ENCODE assay signal across 10 cellular contexts in the genomic region with DNA sequence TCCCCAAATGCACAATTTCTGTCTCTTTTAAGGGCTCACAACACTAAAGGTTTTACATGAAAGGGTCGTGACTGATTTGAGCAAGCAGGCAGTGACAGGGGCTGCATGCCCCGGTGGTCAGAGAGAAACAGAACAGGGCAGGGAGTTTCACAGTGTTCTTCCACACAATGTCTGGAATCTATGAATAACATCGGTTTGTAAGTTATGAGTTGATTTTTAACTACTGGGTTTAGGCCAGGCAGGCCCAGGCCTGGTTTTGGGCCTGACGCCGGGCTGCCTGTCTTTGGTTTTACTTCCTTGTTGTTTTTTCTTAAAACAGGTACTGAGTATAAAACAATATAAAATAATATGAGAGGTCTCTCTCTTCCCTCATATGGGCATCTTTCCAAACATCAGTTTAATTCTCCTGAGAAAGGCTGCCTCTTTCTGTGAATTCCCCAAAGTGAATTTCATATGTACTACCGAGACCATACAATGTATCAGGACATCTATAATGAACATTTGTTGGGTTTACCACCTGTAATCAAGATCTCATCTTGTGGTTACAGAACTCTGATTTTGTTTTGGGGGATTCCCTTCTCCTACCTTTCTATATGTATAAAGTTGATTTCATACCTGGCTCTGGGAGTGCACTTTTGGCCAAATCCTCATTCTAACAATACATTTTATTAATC.
A peak's percentile ranks its signal among the peaks of the same experiment; 100 is the strongest.
DNase-seq lines count a peak whose midpoint lies in the region; ATAC-seq, FAIRE-seq and TF ChIP-seq lines count a peak whose summit lies in the region.
"Had no signal": no experiment of that assay in that cellular context is flagged by ENCODE, and none has a peak within 500 bp of the region (broad histone marks: within the 10 kb centered on the region; RNA-seq: fewer than 3 reads in every experiment).

No MANE protein-coding gene starts in this region.

- peaks cover 20% of the 10 kb centered on the region for H3K4me1 Mint-ChIP-seq in activated naive CD8-positive, alpha-beta T cell treated with anti-CD3 and anti-CD28 coated beads for 36 hours
- H3K4me1 Mint-ChIP-seq in nephron: peaks cover 11% of the 10 kb centered on the region

- ATAC-seq in HG02642 (IDR thresholded peaks at IDR 0.05; ENCODE audit: poor library complexity, unreplicated experiment) (peak; percentile 45), GM21717 (IDR thresholded peaks at IDR 0.05; ENCODE audit: unreplicated experiment) (no peak)

- no peak for TF ChIP-seq CTCF in nephron (IDR thresholded peaks at IDR 0.05; ENCODE audit: unreplicated experiment in 3 of 3)

- H3K4me3 Mint-ChIP-seq in activated naive CD8-positive, alpha-beta T cell treated with anti-CD3 and anti-CD28 coated beads for 36 hours: no peak overlapping the region
- H3K4me3 Mint-ChIP-seq in nephron: peak overlapping the region; percentile 43 to 79 (median 47)

- DNase-seq in GM12892 (ENCODE audit: insufficient read length): no peak
- no peak for DNase-seq in activated naive CD8-positive, alpha-beta T cell treated with anti-CD3 and anti-CD28 coated beads for 36 hours
- DNase-seq in NCI-H748 (lab: John Stamatoyannopoulos, UW; ENCODE audit: unreplicated experiment): no peak
- DNase-seq in posterior cingulate gyrus: no peak
- no peak for DNase-seq in medulla oblongata (ENCODE audit: extremely low spot score)
- DNase-seq: NCI-H1092; stimulated activated naive CD4-positive, alpha-beta T cell had no signal

- TF ChIP-seq POLR2A in GM12892 (IDR thresholded peaks at IDR 0.05; ENCODE audit: low read depth, low read length): no peak

- intact Hi-C loops in posterior cingulate gyrus (cut with DNase I): no loop called here

- no peaks in the 10 kb centered on the region for H3K36me3 Mint-ChIP-seq in activated naive CD8-positive, alpha-beta T cell treated with anti-CD3 and anti-CD28 coated beads for 36 hours
- H3K36me3 Mint-ChIP-seq in nephron (ENCODE audit: low read depth): no peaks in the 10 kb centered on the region

- H3K9me3 Mint-ChIP-seq in activated naive CD8-positive, alpha-beta T cell treated with anti-CD3 and anti-CD28 coated beads for 36 hours: peaks cover under 1% of the 10 kb centered on the region
- H3K9me3 Mint-ChIP-seq in nephron: no peaks in the 10 kb centered on the region

- peak; percentile 87 for FAIRE-seq in GM12892 (lab: Jason Lieb, UNC)

- no peaks in the 10 kb centered on the region for H3K27me3 Mint-ChIP-seq in activated naive CD8-positive, alpha-beta T cell treated with anti-CD3 and anti-CD28 coated beads for 36 hours
- H3K27me3 Mint-ChIP-seq in nephron (ENCODE audit: low read depth): peaks cover 10% of the 10 kb centered on the region

- peak overlapping the region; percentile 35 for H3K27ac Mint-ChIP-seq in activated naive CD8-positive, alpha-beta T cell treated with anti-CD3 and anti-CD28 coated beads for 36 hours
- H3K27ac Mint-ChIP-seq in nephron: peak overlapping the region; percentile 96
